30 cellular contexts compared by ENCODE assay signal in genomic region chr2:42001696-42002331, GRCh38. TPM values are rescaled to one million over a fixed set of nuclear protein-coding genes. Genes with fewer than 3 reads are reported as not detected.
DNase-seq lines count a peak whose midpoint lies in the region; ATAC-seq, FAIRE-seq and TF ChIP-seq lines count a peak whose summit lies in the region.
"Had no signal": no experiment of that assay in that cellular context is flagged by ENCODE, and none has a peak within 500 bp of the region (broad histone marks: within the 10 kb centered on the region; RNA-seq: fewer than 3 reads in every experiment).

No MANE protein-coding gene starts in this region.

- intact Hi-C loops in sciatic nerve (cut with DNase I), result no loop called here

- H3K4me3 ChIP-seq in AG10803 (ENCODE audit: low read length) (peak overlapping the region; percentile 30), HFF-Myc (replicated peaks; ENCODE audit: low read depth, low read length) (no peak overlapping the region)
- H3K4me3 ChIP-seq: A549, ascending aorta, cardiac muscle cell, colonic mucosa, psoas muscle had no signal

- FAIRE-seq in H54 (lab: Jason Lieb, UNC), result no peak
- no peak for FAIRE-seq in GM12891 (lab: Jason Lieb, UNC)
- FAIRE-seq: A549, islet of Langerhans had no signal

- TF ChIP-seq POLR2A in H54 (IDR thresholded peaks at IDR 0.05; ENCODE audit: low read depth, low read length) (no peak), GM12891 (IDR thresholded peaks at IDR 0.05; ENCODE audit: low read depth, low read length) (no peak)

- TF ChIP-seq CTCF in AG10803 (conservative IDR thresholded peaks at IDR 0.05; ENCODE audit: low read length), result no peak
- TF ChIP-seq CTCF in HFF-Myc (IDR thresholded peaks at IDR 0.05; ENCODE audit: low read depth, low read length, missing control alignments), result no peak

- ATAC-seq in sciatic nerve, result peak; percentile 56
- ATAC-seq in GM21423 (IDR thresholded peaks at IDR 0.05; ENCODE audit: unreplicated experiment), result no peak
- ATAC-seq: A549; activated CD8-positive, alpha-beta memory T cell treated with anti-CD3 and anti-CD28 coated beads, Interleukin-2, amount 10 ng/mL, durations not matched to agents 7 days and 5 days; activated T-cell treated with anti-CD3 and anti-CD28 coated beads, Interleukin-2, amount 50 U/mL, for 4 hours; psoas muscle; Right ventricle myocardium inferior had no signal

- DNase-seq in AG10803 (ENCODE audit: low read depth), result peak; percentile 45
- peak; percentile 29 for DNase-seq in HFF-Myc (ENCODE audit: extremely low read depth, low read depth)
- DNase-seq in islet precursor cell, result peak; percentile 68
- no peak for DNase-seq in sciatic nerve (ENCODE audit: low spot score)
- DNase-seq in H54 (ENCODE audit: insufficient read length, low spot score), result no peak
- DNase-seq in NCI-H2196 treated with DMSO at 0.1 percent for 48 hours (lab: John Stamatoyannopoulos, UW; ENCODE audit: unreplicated experiment), result no peak
- DNase-seq in GM12891 (ENCODE audit: insufficient read length, low spot score), result no peak
- DNase-seq: activated CD4-positive, CD25-positive, alpha-beta regulatory T cell; activated CD8-positive, alpha-beta memory T cell treated with anti-CD3 and anti-CD28 coated beads, Interleukin-2, amount 10 ng/mL, durations not matched to agents 7 days and 5 days; activated gamma-delta T cell; activated naive CD8-positive, alpha-beta T cell treated with anti-CD3 and anti-CD28 coated beads, Interleukin-2, amount 10 ng/mL, durations not matched to agents 7 days and 5 days; activated T-cell treated with anti-CD3 and anti-CD28 coated beads, Interleukin-2, amount 50 U/mL, for 4 hours; colonic mucosa; effector memory CD4-positive, alpha-beta T cell; Kasumi-1; NCI-H1417; NCI-H2029 treated with DMSO at 0.1 percent for 48 hours; NCI-H226; NCI-H526 treated with DMSO at 0.1 percent for 48 hours; nucleus accumbens; psoas muscle; SK-N-SH; stimulated activated naive CD4-positive, alpha-beta T cell had no signal

TF ChIP-seq in GM12891, 5 proteins besides CTCF, POLR2A, EP300 and RAD21:
- no peak for TF ChIP-seq POLR2AphosphoS5 (IDR thresholded peaks at IDR 0.05; ENCODE audit: low read depth, low read length)

RNA-seq across cellular contexts. Expression of gene PKDCC, which starts 46.0 kb away (rescaled TPM):
- total RNA-seq in sciatic nerve, result 367 TPM
- polyA plus RNA-seq in GM12891 (2012; ENCODE audit: low read depth, missing spikeins), result 1.3 TPM
- total RNA-seq: activated CD8-positive, alpha-beta memory T cell treated with anti-CD3 and anti-CD28 coated beads, Interleukin-2, amount 10 ng/mL, durations not matched to agents 7 days and 5 days; activated naive CD8-positive, alpha-beta T cell treated with anti-CD3 and anti-CD28 coated beads, Interleukin-2, amount 10 ng/mL, durations not matched to agents 7 days and 5 days; T-helper 1 cell treated with Interleukin-12 subunit alpha and Interleukin-12 subunit beta and Interleukin-4 antibody, amounts not matched to agents 30 ng/mL and 1 ng/mL, for 36 hours had no signal

Comparison
In these comparisons a context has a peak if more than half of its experiments do, and no peak if none do; other contexts are left out.
1. DNase-seq: peak in AG10803 (single experiment), HFF-Myc (single experiment) and islet precursor cell (single experiment); none in sciatic nerve (single experiment), H54 (single experiment), NCI-H2196 treated with DMSO at 0.1 percent for 48 hours (single experiment) and GM12891 (single experiment).